8 cellular contexts compared by ENCODE assay signal in the genomic region with DNA sequence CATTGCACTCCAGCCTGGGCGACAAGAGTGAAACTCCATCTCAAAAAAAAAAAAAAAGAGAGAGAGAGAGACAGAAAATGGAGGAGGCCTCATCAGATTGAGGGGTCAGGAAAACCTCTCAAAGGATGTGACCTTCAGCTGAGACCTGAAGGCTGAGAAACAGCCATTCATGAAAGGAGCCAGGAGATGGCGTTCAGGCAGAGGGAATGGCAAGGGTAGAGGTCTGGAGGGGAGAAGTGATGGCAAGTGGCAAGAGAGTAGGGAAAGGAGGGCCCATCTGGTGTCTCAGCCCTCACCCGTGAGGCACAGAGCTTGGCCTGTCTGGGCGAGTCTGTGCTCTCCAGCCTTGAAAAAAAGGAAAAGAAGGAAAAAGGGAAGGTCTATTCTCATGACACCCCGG. TPM values are rescaled to one million over a fixed set of nuclear protein-coding genes. Genes with fewer than 3 reads are reported as not detected.
DNase-seq lines count a peak whose midpoint lies in the region; ATAC-seq and TF ChIP-seq lines count a peak whose summit lies in the region.

No MANE protein-coding gene starts in this region.

- TF ChIP-seq CTCF in WI38 (IDR thresholded peaks at IDR 0.05; ENCODE audit: low read depth, low read length), result peak; percentile 71

- peak; percentile 67 for DNase-seq in Daoy (ENCODE audit: low read depth)
- DNase-seq in Karpas-422, result peak; percentile 77
- peak; percentile 35 for DNase-seq in iPS DF 19.7 (ENCODE audit: low read depth, low spot score)
- DNase-seq in NCI-H226, result no peak
- DNase-seq in activated CD8-positive, alpha-beta memory T cell treated with anti-CD3 and anti-CD28 coated beads, Interleukin-2, amount 10 ng/mL, durations not matched to agents 7 days and 5 days, result no peak

- no peaks in the 10 kb centered on the region for H3K79me2 ChIP-seq in Karpas-422 (ENCODE audit: low read length)

- no peaks in the 10 kb centered on the region for H3K27me3 ChIP-seq in Karpas-422 (ENCODE audit: low read length)

- no peaks in the 10 kb centered on the region for H3K36me3 ChIP-seq in Karpas-422 (ENCODE audit: insufficient read depth, low read length)

- no peaks in the 10 kb centered on the region for H3K9me3 Mint-ChIP-seq in activated CD8-positive, alpha-beta memory T cell treated with anti-CD3 and anti-CD28 coated beads, Interleukin-2, amount 10 ng/mL, durations not matched to agents 7 days and 5 days (ENCODE audit: low read depth)

- H3K27ac ChIP-seq in Karpas-422 (ENCODE audit: low read length), result no peak overlapping the region

- peaks cover 16% of the 10 kb centered on the region for H3K27me3 Mint-ChIP-seq in activated CD8-positive, alpha-beta memory T cell treated with anti-CD3 and anti-CD28 coated beads, Interleukin-2, amount 10 ng/mL, durations not matched to agents 7 days and 5 days

- no peak overlapping the region for H3K4me2 ChIP-seq in Karpas-422 (ENCODE audit: low read depth, low read length, poor library complexity, severe bottlenecking)

- H3K27ac Mint-ChIP-seq in activated CD8-positive, alpha-beta memory T cell treated with anti-CD3 and anti-CD28 coated beads, Interleukin-2, amount 10 ng/mL, durations not matched to agents 7 days and 5 days, result no peak overlapping the region

- CTCF ChIA-PET in activated CD8-positive, alpha-beta memory T cell treated with anti-CD3 and anti-CD28 coated beads, Interleukin-2, amount 10 ng/mL, durations not matched to agents 7 days and 5 days (lab: Charles Lee), result interaction anchor here (1.4 to 1.7 kb wide), 3 partner anchors 77 to 163 kb away, joined by 6 to 8 read pairs (median 8); no protein-coding TSS in a partner anchor

- H3K4me1 Mint-ChIP-seq in activated CD8-positive, alpha-beta memory T cell treated with anti-CD3 and anti-CD28 coated beads, Interleukin-2, amount 10 ng/mL, durations not matched to agents 7 days and 5 days, result no peaks in the 10 kb centered on the region

- no peaks in the 10 kb centered on the region for H4K20me1 ChIP-seq in Karpas-422 (ENCODE audit: insufficient read depth, low read depth, low read length)

- H3K9me3 ChIP-seq in Karpas-422 (ENCODE audit: low read length), result no peaks in the 10 kb centered on the region

- H3K9ac ChIP-seq in Karpas-422 (ENCODE audit: low read length), result no peak overlapping the region

- H3K4me3 ChIP-seq in Karpas-422 (ENCODE audit: low read length) (no peak overlapping the region), WI38 (ENCODE audit: low read depth, low read length) (no peak overlapping the region)

- H3K9me2 ChIP-seq in Karpas-422 (replicated peaks; ENCODE audit: insufficient read depth, low read length), result no peaks in the 10 kb centered on the region

- ATAC-seq in HG03460 (IDR thresholded peaks at IDR 0.05; ENCODE audit: unreplicated experiment) (no peak), GM18861 (IDR thresholded peaks at IDR 0.05; ENCODE audit: unreplicated experiment) (no peak)
- ATAC-seq in activated CD8-positive, alpha-beta memory T cell treated with anti-CD3 and anti-CD28 coated beads, Interleukin-2, amount 10 ng/mL, durations not matched to agents 7 days and 5 days, result no peak

- H2AFZ ChIP-seq in Karpas-422 (ENCODE audit: low read length), result no peak overlapping the region

- H3K4me1 ChIP-seq in Karpas-422 (ENCODE audit: low read length), result no peaks in the 10 kb centered on the region

- H3K4me3 Mint-ChIP-seq in activated CD8-positive, alpha-beta memory T cell treated with anti-CD3 and anti-CD28 coated beads, Interleukin-2, amount 10 ng/mL, durations not matched to agents 7 days and 5 days, result no peak overlapping the region

- H3K36me3 Mint-ChIP-seq in activated CD8-positive, alpha-beta memory T cell treated with anti-CD3 and anti-CD28 coated beads, Interleukin-2, amount 10 ng/mL, durations not matched to agents 7 days and 5 days, result no peaks in the 10 kb centered on the region

RNA-seq across cellular contexts. Expression of gene CAMK2A, which starts 17.0 kb away (rescaled TPM):
- 0.23 TPM in 1 of 2 replicates, not detected in the other for total RNA-seq in Daoy (2014; rRNA removed; shearing (Covaris generic))
- not detected in 2 replicates for total RNA-seq in Karpas-422 (2014; rRNA removed; shearing (Covaris generic); ENCODE audit: low replicate concordance)
- not detected for total RNA-seq in activated CD8-positive, alpha-beta memory T cell treated with anti-CD3 and anti-CD28 coated beads, Interleukin-2, amount 10 ng/mL, durations not matched to agents 7 days and 5 days

RNA-seq across cellular contexts. Expression of gene ARSI, which starts 30.2 kb away (rescaled TPM):
- total RNA-seq in Daoy (2014; rRNA removed; shearing (Covaris generic)), result 4.5 and 9.4 TPM in 2 replicates
- total RNA-seq in Karpas-422 (2014; rRNA removed; shearing (Covaris generic); ENCODE audit: low replicate concordance), result not detected in 2 replicates
- not detected for total RNA-seq in activated CD8-positive, alpha-beta memory T cell treated with anti-CD3 and anti-CD28 coated beads, Interleukin-2, amount 10 ng/mL, durations not matched to agents 7 days and 5 days

Comparison
In these comparisons a context has a peak if more than half of its experiments do, and no peak if none do; other contexts are left out.
1. DNase-seq: peak in Daoy (single experiment), Karpas-422 (single experiment) and iPS DF 19.7 (single experiment); none in NCI-H226 (single experiment) and activated CD8-positive, alpha-beta memory T cell treated with anti-CD3 and anti-CD28 coated beads, Interleukin-2, amount 10 ng/mL, durations not matched to agents 7 days and 5 days (single experiment).